ENCODE assay signal across 25 cellular contexts in genomic region chr5:38616061-38616460, GRCh38. TPM values are rescaled to one million over a fixed set of nuclear protein-coding genes. Genes with fewer than 3 reads are reported as not detected.
DNase-seq lines count a peak whose midpoint lies in the region; ATAC-seq and TF ChIP-seq lines count a peak whose summit lies in the region.
"Had no signal": no experiment of that assay in that cellular context is flagged by ENCODE, and none has a peak within 500 bp of the region (broad histone marks: within the 10 kb centered on the region; RNA-seq: fewer than 3 reads in every experiment).

No MANE protein-coding gene starts in this region.

- H3K36me3 Mint-ChIP-seq in T-helper 17 cell (ENCODE audit: low read depth), result no peaks in the 10 kb centered on the region

- intact Hi-C loops in sciatic nerve (cut with DNase I), result no loop called here

- DNase-seq in EL, result peak; percentile 57
- peak; percentile 84 for DNase-seq in fibroblast of mammary gland (ENCODE audit: low read depth)
- no peak for DNase-seq in sciatic nerve (ENCODE audit: low spot score)
- no peak for DNase-seq in T-helper 17 cell
- no peak for DNase-seq in CD1c-positive myeloid dendritic cell (ENCODE audit: extremely low spot score)
- DNase-seq: activated CD4-positive, alpha-beta T cell treated with anti-CD3 and anti-CD28 coated beads, Interleukin-2, amount 10 ng/mL, durations not matched to agents 7 days and 5 days; activated CD8-positive, alpha-beta memory T cell treated with anti-CD3 and anti-CD28 coated beads, Interleukin-2, amount 50 U/mL, for 4 hours; colonic mucosa; DMS79 treated with DMSO at 0.1 percent for 48 hours; foreskin melanocyte; GOT3; hippocampal formation; left lung; mucosa of descending colon; NCI-H2081 treated with DMSO at 0.1 percent for 48 hours; NCI-H446; right lobe of liver; SJCRH30; T-helper 2 cell had no signal

- H3K27ac ChIP-seq in VCaP, result peak overlapping the region; percentile 99
- H3K27ac ChIP-seq: colonic mucosa, left lung, parathyroid adenoma, right lobe of liver, SJCRH30 had no signal

- no peaks in the 10 kb centered on the region for H3K4me1 Mint-ChIP-seq in T-helper 17 cell
- H3K4me1 Mint-ChIP-seq: activated CD4-positive, alpha-beta T cell treated with anti-CD3 and anti-CD28 coated beads, Interleukin-2, amount 10 ng/mL, durations not matched to agents 7 days and 5 days; activated T-helper 17 cell treated with anti-CD3 and anti-CD28 coated beads, Interleukin-2, amount 50 U/mL, for 72 hours; IgD-negative memory B cell had no signal

- no peaks in the 10 kb centered on the region for H3K27me3 Mint-ChIP-seq in T-helper 17 cell
- H3K27me3 Mint-ChIP-seq: activated CD4-positive, alpha-beta T cell treated with anti-CD3 and anti-CD28 coated beads, Interleukin-2, amount 10 ng/mL, durations not matched to agents 7 days and 5 days; activated T-helper 17 cell treated with anti-CD3 and anti-CD28 coated beads, Interleukin-2, amount 50 U/mL, for 72 hours; IgD-negative memory B cell had no signal

- peak; percentile 82 for ATAC-seq in sciatic nerve
- no peak for ATAC-seq in T-helper 17 cell
- no peak for ATAC-seq in HG03378 (IDR thresholded peaks at IDR 0.05; ENCODE audit: unreplicated experiment)
- ATAC-seq: activated naive CD4-positive, alpha-beta T cell treated with anti-CD3 and anti-CD28 coated beads, Interleukin-2, amount 50 U/mL, for 72 hours; activated T-helper 17 cell treated with anti-CD3 and anti-CD28 coated beads, Interleukin-2, amount 50 U/mL, for 72 hours; left lung; mucosa of descending colon had no signal

- no peak overlapping the region for H3K4me3 ChIP-seq in fibroblast of mammary gland (ENCODE audit: control insufficient read depth, low read depth, low read length)
- H3K4me3 ChIP-seq: colonic mucosa, left lung, mucosa of descending colon, right lobe of liver, SJCRH30 had no signal

- TF ChIP-seq CTCF in VCaP (conservative IDR thresholded peaks at IDR 0.05) (no peak), fibroblast of mammary gland (conservative IDR thresholded peaks at IDR 0.05; ENCODE audit: control insufficient read depth, insufficient read depth, low read depth, low read length) (no peak)

- H3K27ac Mint-ChIP-seq in T-helper 17 cell, result no peak overlapping the region
- H3K27ac Mint-ChIP-seq: activated CD4-positive, alpha-beta T cell treated with anti-CD3 and anti-CD28 coated beads, Interleukin-2, amount 10 ng/mL, durations not matched to agents 7 days and 5 days; activated naive CD4-positive, alpha-beta T cell treated with anti-CD3 and anti-CD28 coated beads, Interleukin-2, amount 50 U/mL, for 72 hours; activated T-helper 17 cell treated with anti-CD3 and anti-CD28 coated beads, Interleukin-2, amount 50 U/mL, for 72 hours; IgD-negative memory B cell had no signal

- H3K4me3 Mint-ChIP-seq in T-helper 17 cell, result no peak overlapping the region
- H3K4me3 Mint-ChIP-seq: activated CD4-positive, alpha-beta T cell treated with anti-CD3 and anti-CD28 coated beads, Interleukin-2, amount 10 ng/mL, durations not matched to agents 7 days and 5 days; activated T-helper 17 cell treated with anti-CD3 and anti-CD28 coated beads, Interleukin-2, amount 50 U/mL, for 72 hours; IgD-negative memory B cell had no signal

- peaks cover 3% of the 10 kb centered on the region for H3K9me3 ChIP-seq in T-helper 17 cell (ENCODE audit: control insufficient read depth, low read length, poor library complexity, severe bottlenecking)
- H3K9me3 ChIP-seq: colonic mucosa, right lobe of liver, SJCRH30 had no signal

RNA-seq across cellular contexts. Expression of gene LIFR, which starts 59.6 kb away (rescaled TPM):
- total RNA-seq in sciatic nerve (106 TPM), T-helper 17 cell (under 1 TPM in 1 of 2 donors, not detected in 1; 0.27 TPM)

Comparison
In these comparisons a context has a peak if more than half of its experiments do, and no peak if none do; other contexts are left out.
1. DNase-seq: peak in EL (single experiment) and fibroblast of mammary gland (single experiment); none in sciatic nerve (single experiment), T-helper 17 cell (0 of 3) and CD1c-positive myeloid dendritic cell (single experiment).
2. RNA of gene LIFR, which starts 59.6 kb away (total RNA-seq): 106 TPM in sciatic nerve (single experiment); 0.27 TPM in T-helper 17 cell; every median in the first group is over 10 times any median in the second.